16 cellular contexts compared by ENCODE assay signal in the genomic region with DNA sequence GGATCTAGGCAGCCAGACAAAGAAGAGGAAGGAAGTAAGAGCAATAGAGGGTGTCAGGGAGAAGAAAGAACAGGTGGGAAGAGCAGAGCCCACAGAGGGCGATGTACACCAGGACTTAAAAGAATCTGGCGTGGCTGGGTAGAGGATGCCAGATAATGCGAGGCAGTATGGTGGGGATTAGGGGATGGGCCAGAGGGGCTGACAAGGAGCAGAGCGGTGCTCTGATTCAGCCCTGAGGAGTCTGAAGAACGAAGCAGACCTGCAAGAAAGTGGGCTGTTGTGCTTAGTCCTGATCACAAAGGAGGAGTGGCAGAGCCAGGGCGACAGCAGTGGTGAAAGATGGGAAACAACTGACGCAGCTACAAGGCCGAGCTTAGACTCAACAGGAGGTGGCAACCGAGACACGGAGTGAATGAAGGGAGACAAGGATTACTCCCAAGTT.
DNase-seq lines count a peak whose midpoint lies in the region; ATAC-seq, FAIRE-seq and TF ChIP-seq lines count a peak whose summit lies in the region.
"Had no signal": no experiment of that assay in that cellular context is flagged by ENCODE, and none has a peak within 500 bp of the region (broad histone marks: within the 10 kb centered on the region; RNA-seq: fewer than 3 reads in every experiment).

No MANE protein-coding gene starts in this region.

- peaks cover 7% of the 10 kb centered on the region for H3K9me3 Mint-ChIP-seq in neural progenitor cell

- WGBS in pancreas, 2 donors = 86 to 96% methylated on average over 10 of the region's 10 CpGs

- TF ChIP-seq CTCF in foreskin keratinocyte (conservative IDR thresholded peaks at IDR 0.05) (peak; percentile 15), neural progenitor cell (IDR thresholded peaks at IDR 0.05) (peak; percentile 39), pancreas (IDR thresholded peaks at IDR 0.05) (no peak)

- H3K4me3 Mint-ChIP-seq in neural progenitor cell = peak overlapping the region; percentile 38

- peaks cover 37% of the 10 kb centered on the region for H3K36me3 Mint-ChIP-seq in neural progenitor cell

- H3K9ac ChIP-seq in neural progenitor cell = no peak overlapping the region

- no peaks in the 10 kb centered on the region for H3K4me1 ChIP-seq in foreskin keratinocyte
- H3K4me1 ChIP-seq in neural progenitor cell = peaks cover 26% of the 10 kb centered on the region
- no peaks in the 10 kb centered on the region for H3K4me1 ChIP-seq in pancreas
- H3K4me1 ChIP-seq: colonic mucosa had no signal

- peaks cover 33% of the 10 kb centered on the region for H4K20me1 ChIP-seq in neural progenitor cell (ENCODE audit: low read depth)

- H3K4me2 ChIP-seq in neural progenitor cell = peak overlapping the region; percentile 59

- DNase-seq in NCI-H146 (lab: John Stamatoyannopoulos, UW) (peak; percentile 30), NCI-H146 treated with DMSO at 0.1 percent for 48 hours (lab: John Stamatoyannopoulos, UW; ENCODE audit: unreplicated experiment) (no peak), NCI-H1694 treated with DMSO at 0.1 percent for 48 hours (lab: John Stamatoyannopoulos, UW) (peak; percentile 1), foreskin keratinocyte (no peak), neural progenitor cell (ENCODE audit: low spot score) (peak; percentile 77), pancreas (no peak)
- DNase-seq in activated naive CD4-positive, alpha-beta T cell treated with Interleukin-2 at 50 U/mL for 16 hours = no peak
- DNase-seq: activated CD4-positive, CD25-positive, alpha-beta regulatory T cell treated with anti-CD3 and anti-CD28 coated beads, Interleukin-2, amount 50 U/mL, for 72 hours; activated T-cell treated with anti-CD3 and anti-CD28 coated beads for 4 hours; colonic mucosa; NCI-H345; stimulated activated CD4-positive, alpha-beta T cell treated with anti-CD3 and anti-CD28 coated beads, Interleukin-12 subunit alpha, Interleukin-12 subunit beta, amount 100 ng/mL, for 4 hours; T-helper 1 cell had no signal

- H3K27ac ChIP-seq in foreskin keratinocyte = no peak overlapping the region
- peak overlapping the region; percentile 60 for H3K27ac ChIP-seq in neural progenitor cell
- no peak overlapping the region for H3K27ac ChIP-seq in pancreas
- H3K27ac ChIP-seq: colonic mucosa, esophagus muscularis mucosa had no signal

- H3K4me1 Mint-ChIP-seq in neural progenitor cell = peaks cover 34% of the 10 kb centered on the region

- no peak for ATAC-seq in foreskin keratinocyte
- ATAC-seq in GM19351 (IDR thresholded peaks at IDR 0.05; ENCODE audit: unreplicated experiment) = no peak
- no peak for ATAC-seq in pancreas

- no peak for FAIRE-seq in pancreas (lab: Jason Lieb, UNC)
- FAIRE-seq: A204.1 had no signal

- no peak overlapping the region for H3K4me3 ChIP-seq in neural progenitor cell
- H3K4me3 ChIP-seq in pancreas = no peak overlapping the region
- H3K4me3 ChIP-seq: colonic mucosa, esophagus muscularis mucosa had no signal

- H3K27ac Mint-ChIP-seq in neural progenitor cell = peak overlapping the region; percentile 77

- peaks cover 4% of the 10 kb centered on the region for H3K27me3 Mint-ChIP-seq in neural progenitor cell (ENCODE audit: insufficient read depth, low read depth)

- H3K27me3 ChIP-seq in foreskin keratinocyte = no peaks in the 10 kb centered on the region
- no peaks in the 10 kb centered on the region for H3K27me3 ChIP-seq in neural progenitor cell
- no peaks in the 10 kb centered on the region for H3K27me3 ChIP-seq in pancreas
- H3K27me3 ChIP-seq: colonic mucosa, esophagus muscularis mucosa had no signal

- no peaks in the 10 kb centered on the region for H3K36me3 ChIP-seq in neural progenitor cell
- H3K36me3 ChIP-seq in pancreas = no peaks in the 10 kb centered on the region
- H3K36me3 ChIP-seq: colonic mucosa had no signal

- intact Hi-C loops in pancreas (cut with DNase I) = no loop called here

- H3K9me3 ChIP-seq in neural progenitor cell (ENCODE audit: low read depth) = no peaks in the 10 kb centered on the region
- H3K9me3 ChIP-seq in pancreas = no peaks in the 10 kb centered on the region
- H3K9me3 ChIP-seq: colonic mucosa, esophagus muscularis mucosa had no signal

- peaks cover 23% of the 10 kb centered on the region for H3K79me2 ChIP-seq in neural progenitor cell (ENCODE audit: low read depth)

- no peak overlapping the region for H2AFZ ChIP-seq in neural progenitor cell (replicated peaks)

- H3F3A ChIP-seq in neural progenitor cell (ENCODE audit: low read depth) = peaks cover 31% of the 10 kb centered on the region

Comparison
In these comparisons a context has a peak if more than half of its experiments do, and no peak if none do; other contexts are left out.
1. DNase-seq: peak in NCI-H146 (single experiment), NCI-H1694 treated with DMSO at 0.1 percent for 48 hours (single experiment) and neural progenitor cell (single experiment); none in NCI-H146 treated with DMSO at 0.1 percent for 48 hours (single experiment), foreskin keratinocyte (0 of 2), pancreas (0 of 6) and activated naive CD4-positive, alpha-beta T cell treated with Interleukin-2 at 50 U/mL for 16 hours (single experiment).
2. CTCF ChIP-seq: peak in foreskin keratinocyte (single experiment) and neural progenitor cell (single experiment); none in pancreas (0 of 4).